Comparison of ENCODE assay signal across 8 cellular contexts in the genomic region with DNA sequence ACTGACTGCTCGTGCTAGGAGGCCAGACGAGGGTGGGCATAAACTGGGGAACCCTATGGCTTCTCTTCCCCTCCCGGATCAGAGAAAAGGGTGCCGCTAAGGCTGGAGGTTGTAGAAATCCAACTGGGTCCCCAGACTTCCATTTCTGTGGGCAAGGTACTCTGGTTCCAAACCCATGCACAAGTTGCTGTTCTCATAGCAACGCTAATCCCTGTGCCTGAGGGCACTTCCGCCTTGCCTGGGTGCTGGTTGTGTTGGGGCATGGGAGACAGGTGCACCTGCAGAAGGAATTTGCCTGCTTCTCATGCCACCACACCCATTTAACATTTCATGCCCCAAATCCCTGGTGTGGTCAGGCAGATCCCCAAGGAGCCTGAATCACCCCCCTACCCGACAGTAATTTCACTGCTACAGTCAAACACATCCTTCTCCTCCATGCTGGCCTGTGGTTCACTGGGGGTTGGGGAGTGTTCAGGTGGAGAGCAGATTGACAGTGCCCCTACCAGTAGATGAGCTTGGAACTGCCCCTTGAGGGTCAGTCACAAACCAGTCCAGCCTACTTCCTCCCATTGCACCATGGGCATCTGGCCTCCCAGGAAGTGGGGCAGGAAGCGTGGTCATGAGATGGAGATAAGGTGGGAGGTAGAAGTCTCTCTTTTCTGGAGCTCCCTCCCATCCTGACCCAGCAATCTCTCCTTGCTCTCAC. TPM values are rescaled to one million over a fixed set of nuclear protein-coding genes. Genes with fewer than 3 reads are reported as not detected.
DNase-seq lines count a peak whose midpoint lies in the region; ATAC-seq and TF ChIP-seq lines count a peak whose summit lies in the region.

No MANE protein-coding gene starts in this region.

- POLR2A ChIA-PET in IMR-90 (lab: Charles Lee; ENCODE audit: unreplicated experiment) = interaction anchor here (0.6 kb wide), 1 partner anchor 78 kb away, joined by 18 read pairs; no protein-coding TSS in a partner anchor

- peak overlapping the region; percentile 81 for H3K9ac ChIP-seq in IMR-90 (ENCODE audit: low read depth, low read length)
- peak overlapping the region; percentile 69 to 88 for H3K9ac ChIP-seq in duodenal mucosa (ENCODE audit: low read depth in 1 of 2, low read length in 2 of 2)
- H3K9ac ChIP-seq in mucosa of stomach (ENCODE audit: low read length) = peak overlapping the region; percentile 67

- H3K27me3 ChIP-seq in IMR-90 (ENCODE audit: control insufficient read depth, insufficient read depth, low read length) (no peaks in the 10 kb centered on the region), duodenal mucosa (ENCODE audit: control insufficient read depth in 1 of 2, insufficient read depth in 2 of 2, low read length in 2 of 2) (no peaks in the 10 kb centered on the region), mucosa of stomach (ENCODE audit: control insufficient read depth, insufficient read depth, low read length) (no peaks in the 10 kb centered on the region)

- dilution Hi-C loops in IMR-90 (cut with HindIII; ENCODE audit: low sequenced_read_pairs, unreplicated experiment) = no loop called here

- H4K20me1 ChIP-seq in IMR-90 (ENCODE audit: insufficient read depth, low read length) = peaks cover 4% of the 10 kb centered on the region; the same call in 1 of the 2 replicates

- TF ChIP-seq POLR2A in IMR-90 (IDR thresholded peaks at IDR 0.05; ENCODE audit: low read depth, low read length) = no peak

- H3K4me2 ChIP-seq in IMR-90 (ENCODE audit: low read depth, low read length) = peak overlapping the region; percentile 95

- no peak overlapping the region for H3K56ac ChIP-seq in IMR-90 (ENCODE audit: extremely low read depth, insufficient read depth, low read length)

- H2BK5ac ChIP-seq in IMR-90 (ENCODE audit: low read depth, low read length, poor library complexity, severe bottlenecking) = no peak overlapping the region

- peak overlapping the region in 1 of 2 experiments; percentile 22; a peak in 2 of 4 replicates for H4K8ac ChIP-seq in IMR-90 (ENCODE audit: low read depth in 2 of 2, low read length in 2 of 2)

- H2BK20ac ChIP-seq in IMR-90 (ENCODE audit: low read depth, low read length) = no peak overlapping the region

- H3K14ac ChIP-seq in IMR-90 (replicated peaks; ENCODE audit: low read depth, low read length) = 0 out of 2 replicates have a peak overlapping the region, but pooled peaks have one; percentile 11

- H2AFZ ChIP-seq in IMR-90 (replicated peaks; ENCODE audit: low read length, poor library complexity) = peak overlapping the region; percentile 91

- H3K18ac ChIP-seq in IMR-90 (ENCODE audit: low read depth, low read length) = no peak overlapping the region

- no peak overlapping the region for H2BK120ac ChIP-seq in IMR-90 (ENCODE audit: low read depth, low read length)

- H3K9me3 ChIP-seq in IMR-90 (ENCODE audit: control insufficient read depth, insufficient read depth, low read length) (no peaks in the 10 kb centered on the region), duodenal mucosa (ENCODE audit: control insufficient read depth in 1 of 2, low read length in 2 of 2) (no peaks in the 10 kb centered on the region), mucosa of stomach (ENCODE audit: control insufficient read depth, low read length) (no peaks in the 10 kb centered on the region)

- no peak overlapping the region for H4K91ac ChIP-seq in IMR-90 (ENCODE audit: insufficient read depth, low read depth, low read length)

- H3K4me1 ChIP-seq in IMR-90 (ENCODE audit: control insufficient read depth, insufficient read depth, low read length) (peaks cover 9% of the 10 kb centered on the region), duodenal mucosa (ENCODE audit: control insufficient read depth in 1 of 2, insufficient read depth in 2 of 2, low read length in 2 of 2) (peaks cover 23 to 39% of the 10 kb centered on the region in 2 donors), mucosa of stomach (ENCODE audit: control insufficient read depth, insufficient read depth, low read length) (peaks cover 17% of the 10 kb centered on the region)

- peak overlapping the region; percentile 10 for H3K23ac ChIP-seq in IMR-90 (ENCODE audit: low read depth, low read length)

- no peak overlapping the region for H4K5ac ChIP-seq in IMR-90 (ENCODE audit: low read depth, low read length)

- H3K9me1 ChIP-seq in IMR-90 (ENCODE audit: insufficient read depth, low read length) = peaks cover 21% of the 10 kb centered on the region

- intact Hi-C loops in IMR-90 (cut with micrococcal nuclease) = loop anchor here (10.0 kb wide), 1 partner anchor 366 kb away; no protein-coding TSS in a partner anchor

- peaks cover 21 to 52% of the 10 kb centered on the region in 2 experiments for H3K79me1 ChIP-seq in IMR-90 (ENCODE audit: low read depth in 1 of 2, low read length in 2 of 2)

- H3K4ac ChIP-seq in IMR-90 (ENCODE audit: low read depth, low read length) = peak overlapping the region; percentile 19; the same call in 1 of the 2 replicates

- peak overlapping the region; percentile 52; the same call in 1 of the 2 replicates for H2AK5ac ChIP-seq in IMR-90 (ENCODE audit: low read depth, low read length)

- H3K4me3 ChIP-seq in IMR-90 (ENCODE audit: insufficient read depth, low read depth, low read length) (peak overlapping the region; percentile 45), duodenal mucosa (ENCODE audit: low read depth in 1 of 2, low read length in 2 of 2) (peak overlapping the region; percentile 75 to 94), mucosa of stomach (ENCODE audit: low read length) (peak overlapping the region; percentile 87)

- peak; percentile 52 for DNase-seq in NCI-H748 (lab: John Stamatoyannopoulos, UW; ENCODE audit: unreplicated experiment)
- no peak for DNase-seq in NCI-H748 treated with DMSO at 0.1 percent for 48 hours (lab: John Stamatoyannopoulos, UW)
- peak; percentile 27 for DNase-seq in IMR-90
- DNase-seq in T-helper 1 cell = peak in 3 of 5 donors; percentile 30 to 44 (median 33)
- no peak for DNase-seq in NCI-H446 treated with DMSO at 0.1 percent for 48 hours (lab: John Stamatoyannopoulos, UW)

- TF ChIP-seq CTCF in IMR-90 (conservative IDR thresholded peaks at IDR 0.05; ENCODE audit: low read depth, low read length) = no peak

- ATAC-seq in IMR-90 (ENCODE audit: low read depth) (no peak), HG03439 (IDR thresholded peaks at IDR 0.05; ENCODE audit: unreplicated experiment) (no peak)

- no peak overlapping the region for H2BK15ac ChIP-seq in IMR-90 (ENCODE audit: low read depth, low read length)

- H3K36me3 ChIP-seq in IMR-90 (ENCODE audit: control insufficient read depth, insufficient read depth, low read length) (peaks cover 19% of the 10 kb centered on the region), duodenal mucosa (ENCODE audit: control insufficient read depth in 1 of 2, insufficient read depth in 2 of 2, low read length in 2 of 2) (peaks cover 22 to 30% of the 10 kb centered on the region in 2 donors), mucosa of stomach (ENCODE audit: control insufficient read depth, insufficient read depth, low read length) (peaks cover 9% of the 10 kb centered on the region)

- CTCF ChIA-PET in IMR-90 (lab: Yijun Ruan, JAX) = no interaction called here

- WGBS in IMR-90 (ENCODE audit: extremely low coverage in 2 of 2, insufficient read length in 1 of 2), 2 experiments = 20% methylated on average over 2 of the region's 8 CpGs; no CpG with 5 or more reads in 1 of the 2 experiments

- BruUV-seq in IMR-90 (replicated peaks; lab: Mats Ljungman, UMichigan) = no TSS peak

- in situ Hi-C loops in IMR-90 (cut with MboI; ENCODE audit: low sequenced_read_pairs) = no loop called here

- H2AK9ac ChIP-seq in IMR-90 (replicated peaks; ENCODE audit: low read depth, low read length, poor library complexity) = peak overlapping the region; percentile 89

- TF ChIP-seq RAD21 in IMR-90 (IDR thresholded peaks at IDR 0.05; ENCODE audit: low read length) = no peak

- peak overlapping the region; percentile 36; the same call in 1 of the 2 replicates for H3K27ac ChIP-seq in IMR-90 (ENCODE audit: insufficient read depth, low read length)
- H3K27ac ChIP-seq in duodenal mucosa (ENCODE audit: low read depth, low read length) = peak overlapping the region; percentile 48

TF ChIP-seq in IMR-90, 13 proteins besides CTCF, POLR2A, EP300 and RAD21:
- TF ChIP-seq RCOR1 (IDR thresholded peaks at IDR 0.05; ENCODE audit: insufficient replicate concordance, low read length) = no peak
- TF ChIP-seq, protein P1, sequence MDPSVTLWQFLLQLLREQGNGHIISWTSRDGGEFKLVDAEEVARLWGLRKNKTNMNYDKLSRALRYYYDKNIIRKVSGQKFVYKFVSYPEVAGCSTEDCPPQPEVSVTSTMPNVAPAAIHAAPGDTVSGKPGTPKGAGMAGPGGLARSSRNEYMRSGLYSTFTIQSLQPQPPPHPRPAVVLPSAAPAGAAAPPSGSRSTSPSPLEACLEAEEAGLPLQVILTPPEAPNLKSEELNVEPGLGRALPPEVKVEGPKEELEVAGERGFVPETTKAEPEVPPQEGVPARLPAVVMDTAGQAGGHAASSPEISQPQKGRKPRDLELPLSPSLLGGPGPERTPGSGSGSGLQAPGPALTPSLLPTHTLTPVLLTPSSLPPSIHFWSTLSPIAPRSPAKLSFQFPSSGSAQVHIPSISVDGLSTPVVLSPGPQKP (IDR thresholded peaks at IDR 0.05; ENCODE audit: borderline replicate concordance, low read depth, low read length) = no peak
- no peak for TF ChIP-seq CHD1 (IDR thresholded peaks at IDR 0.05; ENCODE audit: low read depth, low read length)

RNA-seq across cellular contexts. Expression of a gene that starts 1.2 kb away (rescaled TPM):
- 2.2 TPM in 2 replicates for total RNA-seq in IMR-90 (2012; rRNA removed)
- polyA plus RNA-seq in IMR-90 (2012; rRNA removed) = 8.7 and 9.5 TPM in 2 replicates
- polyA plus RNA-seq in IMR-90 (2012; cell fraction: cytosol; rRNA removed) = 3.7 and 6.9 TPM in 2 replicates
- 14.8 and 29.4 TPM in 2 replicates for polyA plus RNA-seq in IMR-90 (2012; cell fraction: nucleus; rRNA removed; ENCODE audit: low replicate concordance)

RNA-seq across cellular contexts. Expression of a gene that starts 6.7 kb away (rescaled TPM):
- total RNA-seq in IMR-90 (2012; rRNA removed) = 13.6 and 15.2 TPM in 2 replicates
- polyA plus RNA-seq in IMR-90 (2012; rRNA removed) = 51.2 and 53.4 TPM in 2 replicates
- polyA plus RNA-seq in IMR-90 (2012; cell fraction: cytosol; rRNA removed) = 20.2 and 25.9 TPM in 2 replicates
- polyA plus RNA-seq in IMR-90 (2012; cell fraction: nucleus; rRNA removed; ENCODE audit: low replicate concordance) = 105 and 155 TPM in 2 replicates

RNA-seq across cellular contexts. Expression of a gene that starts 13.1 kb away (rescaled TPM):
- 8.1 and 9.1 TPM in 2 replicates for total RNA-seq in IMR-90 (2012; rRNA removed)
- 12.8 and 15.3 TPM in 2 replicates for polyA plus RNA-seq in IMR-90 (2012; rRNA removed)
- polyA plus RNA-seq in IMR-90 (2012; cell fraction: cytosol; rRNA removed) = 6.9 and 8.2 TPM in 2 replicates
- 64.4 and 75.1 TPM in 2 replicates for polyA plus RNA-seq in IMR-90 (2012; cell fraction: nucleus; rRNA removed; ENCODE audit: low replicate concordance)

RNA-seq across cellular contexts. Expression of a gene that starts 23.6 kb away (rescaled TPM):
- 13.9 and 17.9 TPM in 2 replicates for total RNA-seq in IMR-90 (2012; rRNA removed)
- polyA plus RNA-seq in IMR-90 (2012; rRNA removed) = 55.3 and 59.5 TPM in 2 replicates
- 48.3 and 54.5 TPM in 2 replicates for polyA plus RNA-seq in IMR-90 (2012; cell fraction: cytosol; rRNA removed)
- polyA plus RNA-seq in IMR-90 (2012; cell fraction: nucleus; rRNA removed; ENCODE audit: low replicate concordance) = 58.5 and 77.5 TPM in 2 replicates

RNA-seq across cellular contexts. Expression of a gene that starts 40.5 kb away (rescaled TPM):
- total RNA-seq in IMR-90 (2012; rRNA removed) = under 0.01 TPM in 2 replicates
- polyA plus RNA-seq in IMR-90 (2012; rRNA removed) = 0.20 and 0.26 TPM in 2 replicates
- 0.12 and 0.19 TPM in 2 replicates for polyA plus RNA-seq in IMR-90 (2012; cell fraction: cytosol; rRNA removed)
- 0.73 and 0.85 TPM in 2 replicates for polyA plus RNA-seq in IMR-90 (2012; cell fraction: nucleus; rRNA removed; ENCODE audit: low replicate concordance)

Comparison
In these comparisons a context has a peak if more than half of its experiments do, and no peak if none do; other contexts are left out.
1. DNase-seq: peak in NCI-H748 (single experiment), IMR-90 (single experiment) and T-helper 1 cell (3 of 5); none in NCI-H748 treated with DMSO at 0.1 percent for 48 hours (single experiment) and NCI-H446 treated with DMSO at 0.1 percent for 48 hours (single experiment).
2. Peak in every context shown above with its lines, with median percentiles within 50 percentile points of each other: H3K4me3 ChIP-seq and H3K9ac ChIP-seq.